In the genomic region with DNA sequence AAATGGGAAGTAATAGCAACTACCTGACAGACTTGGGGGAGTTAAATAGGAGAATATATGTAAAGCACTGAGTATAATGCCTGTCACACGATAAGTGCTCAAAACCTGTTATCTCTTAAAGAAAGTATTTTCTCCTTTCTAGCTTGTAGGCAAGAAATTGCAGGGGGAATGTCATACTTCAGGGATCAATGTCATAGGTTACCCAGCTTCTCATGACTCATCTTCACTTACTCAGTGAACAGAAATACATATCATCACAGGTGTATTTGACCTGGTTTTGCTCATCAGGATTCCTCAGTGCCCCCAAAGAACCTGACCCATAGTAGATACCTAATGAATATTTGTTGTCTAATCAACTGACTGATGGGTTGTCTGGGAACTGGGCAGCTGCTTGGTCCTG, we compare ENCODE assay signal across 18 cellular contexts.
"Had no signal": no experiment of that assay in that cellular context is flagged by ENCODE, and none has a peak within 500 bp of the region (broad histone marks: within the 10 kb centered on the region; RNA-seq: fewer than 3 reads in every experiment).

No MANE protein-coding gene starts in this region.

- H3K36me3 ChIP-seq: cardiac muscle cell had no signal

- H3K27me3 ChIP-seq: cardiac muscle cell had no signal

- H3K4me3 Mint-ChIP-seq: activated CD8-positive, alpha-beta T cell treated with anti-CD3 and anti-CD28 coated beads for 36 hours; activated naive CD4-positive, alpha-beta T cell treated with anti-CD3 and anti-CD28 coated beads, Interleukin-2, amount 50 U/mL, for 24 hours; activated T-cell treated with anti-CD3 and anti-CD28 coated beads, Interleukin-2, amount 50 U/mL, for 72 hours; brain had no signal

- H3K9me3 Mint-ChIP-seq: activated CD8-positive, alpha-beta T cell treated with anti-CD3 and anti-CD28 coated beads for 36 hours; activated naive CD4-positive, alpha-beta T cell treated with anti-CD3 and anti-CD28 coated beads, Interleukin-2, amount 50 U/mL, for 24 hours; activated T-cell treated with anti-CD3 and anti-CD28 coated beads, Interleukin-2, amount 50 U/mL, for 72 hours; brain had no signal

- FAIRE-seq: K562 had no signal

- H3K27ac ChIP-seq: cardiac muscle cell, VCaP had no signal

- H3K4me3 ChIP-seq: cardiac muscle cell, K562 had no signal

- H3K27ac Mint-ChIP-seq: activated CD8-positive, alpha-beta T cell treated with anti-CD3 and anti-CD28 coated beads for 36 hours; activated naive CD4-positive, alpha-beta T cell treated with anti-CD3 and anti-CD28 coated beads, Interleukin-2, amount 50 U/mL, for 24 hours; activated T-cell treated with anti-CD3 and anti-CD28 coated beads, Interleukin-2, amount 50 U/mL, for 72 hours; brain had no signal

- H3K27me3 Mint-ChIP-seq: activated CD8-positive, alpha-beta T cell treated with anti-CD3 and anti-CD28 coated beads for 36 hours; activated naive CD4-positive, alpha-beta T cell treated with anti-CD3 and anti-CD28 coated beads, Interleukin-2, amount 50 U/mL, for 24 hours had no signal

- DNase-seq: activated CD4-positive, CD25-positive, alpha-beta regulatory T cell; activated CD8-positive, alpha-beta memory T cell treated with anti-CD3 and anti-CD28 coated beads, Interleukin-2, amount 50 U/mL, for 4 hours; activated CD8-positive, alpha-beta T cell treated with anti-CD3 and anti-CD28 coated beads for 36 hours; activated T-cell treated with anti-CD3 and anti-CD28 coated beads, Interleukin-2, amount 50 U/mL, for 72 hours; aorta; Karpas-422; NCI-H1105 treated with DMSO at 0.1 percent for 48 hours; NCI-H1436 treated with DMSO at 0.1 percent for 48 hours; NCI-H187; NCI-H2081; NCI-H524; SIG-M5; T-helper 2 cell had no signal

- ATAC-seq: activated CD8-positive, alpha-beta T cell treated with anti-CD3 and anti-CD28 coated beads for 36 hours; activated T-cell treated with anti-CD3 and anti-CD28 coated beads, Interleukin-2, amount 50 U/mL, for 72 hours; K562 had no signal

- H3K36me3 Mint-ChIP-seq: activated naive CD4-positive, alpha-beta T cell treated with anti-CD3 and anti-CD28 coated beads, Interleukin-2, amount 50 U/mL, for 24 hours; brain had no signal
